1 cellular context compared by ENCODE assay signal in genomic region chr5:177497297-177498012, GRCh38.
TF ChIP-seq lines count a peak whose summit lies in the region.

Gene PDLIM7 (minus strand): TSS chr5:177497604. CDS start chr5:177496512, 1,092 bp downstream.

TF ChIP-seq in HepG2, 621 proteins besides CTCF, POLR2A, EP300 and RAD21 (continued from another document and continues in another):
- TF ChIP-seq HNF1B (CRISPR knock-in tag; IDR thresholded peaks at IDR 0.05): peak; percentile 75
- TF ChIP-seq SALL1 (CRISPR knock-in tag; IDR thresholded peaks at IDR 0.05): peak; percentile 51; the same call in 1 of the 2 replicates
- no peak for TF ChIP-seq ZNF703 (CRISPR knock-in tag; IDR thresholded peaks at IDR 0.05; ENCODE audit: borderline replicate concordance)
- TF ChIP-seq ZFP82 (CRISPR knock-in tag; IDR thresholded peaks at IDR 0.05; ENCODE audit: borderline replicate concordance): 0 out of 2 replicates have a peak, but pooled peaks have one; percentile 68
- peak; percentile 34; the same call in 1 of the 2 replicates for TF ChIP-seq MED1 (CRISPR knock-in tag; IDR thresholded peaks at IDR 0.05)
- TF ChIP-seq ATF1 (CRISPR knock-in tag; IDR thresholded peaks at IDR 0.05): no peak
- peak; percentile 85 for TF ChIP-seq ZFP91 (CRISPR knock-in tag; IDR thresholded peaks at IDR 0.05; ENCODE audit: borderline replicate concordance)
- TF ChIP-seq AGO2 (optimal IDR thresholded peaks at IDR 0.05; ENCODE audit: low read depth, low read length): no peak
- TF ChIP-seq ZNF747 (CRISPR knock-in tag; IDR thresholded peaks at IDR 0.05; ENCODE audit: borderline replicate concordance): no peak; the same call in 1 of the 2 replicates
- TF ChIP-seq ZBTB3 (CRISPR knock-in tag; IDR thresholded peaks at IDR 0.05; ENCODE audit: borderline replicate concordance, low read depth): no peak
- 0 out of 2 replicates have a peak, but pooled peaks have one; percentile 71 for TF ChIP-seq ZNF589 (CRISPR knock-in tag; conservative IDR thresholded peaks at IDR 0.05)
- TF ChIP-seq ZNF619 (CRISPR knock-in tag; IDR thresholded peaks at IDR 0.05): 0 out of 2 replicates have a peak, but pooled peaks have one; percentile 51
- peak; percentile 69; the same call in 1 of the 2 replicates for TF ChIP-seq ZFP90 (CRISPR knock-in tag; IDR thresholded peaks at IDR 0.05; ENCODE audit: borderline replicate concordance)
- peak; percentile 47; the same call in 1 of the 2 replicates for TF ChIP-seq MTF2 (CRISPR knock-in tag; IDR thresholded peaks at IDR 0.05; ENCODE audit: borderline replicate concordance)
- TF ChIP-seq NFIB (CRISPR knock-in tag; IDR thresholded peaks at IDR 0.05; ENCODE audit: borderline replicate concordance): no peak
- TF ChIP-seq ESRRA (CRISPR knock-in tag; IDR thresholded peaks at IDR 0.05; ENCODE audit: low read depth): no peak
- peak; percentile 65; the same call in 1 of the 2 replicates for TF ChIP-seq KLF6 (CRISPR knock-in tag; IDR thresholded peaks at IDR 0.05)
- TF ChIP-seq HIVEP1 (CRISPR knock-in tag; IDR thresholded peaks at IDR 0.05): no peak
- no peak for TF ChIP-seq ZNF10 (CRISPR knock-in tag; IDR thresholded peaks at IDR 0.05; ENCODE audit: borderline replicate concordance, low read depth)
- no peak for TF ChIP-seq CBX2 (IDR thresholded peaks at IDR 0.05; ENCODE audit: low read depth, low read length)
- no peak for TF ChIP-seq CBX2 (CRISPR knock-in tag; IDR thresholded peaks at IDR 0.05; ENCODE audit: low read depth)
- TF ChIP-seq NR3C1 (CRISPR knock-in tag; IDR thresholded peaks at IDR 0.05): no peak
- no peak for TF ChIP-seq ELK4 (CRISPR knock-in tag; IDR thresholded peaks at IDR 0.05; ENCODE audit: borderline replicate concordance)
- TF ChIP-seq FOXP4 (CRISPR knock-in tag; IDR thresholded peaks at IDR 0.05): 0 out of 2 replicates have a peak, but pooled peaks have one; percentile 19
- no peak for TF ChIP-seq ZNF382 (CRISPR knock-in tag; IDR thresholded peaks at IDR 0.05; ENCODE audit: borderline replicate concordance)
- TF ChIP-seq THAP11 (CRISPR knock-in tag; IDR thresholded peaks at IDR 0.05): peak; percentile 24; the same call in 1 of the 2 replicates
- 0 out of 4 replicates have a peak, but pooled peaks of 1 of the 2 experiments have one; percentile 11 for TF ChIP-seq ATF4 (CRISPR knock-in tag; IDR thresholded peaks at IDR 0.05)
- no peak for TF ChIP-seq ZFYVE20 (CRISPR knock-in tag; IDR thresholded peaks at IDR 0.05; ENCODE audit: borderline replicate concordance, low read depth)
- no peak for TF ChIP-seq SKIL (CRISPR knock-in tag; IDR thresholded peaks at IDR 0.05; ENCODE audit: borderline replicate concordance)
- TF ChIP-seq MEIS2 (CRISPR knock-in tag; IDR thresholded peaks at IDR 0.05): peak; percentile 20; the same call in 1 of the 2 replicates
- TF ChIP-seq NFYB (CRISPR knock-in tag; IDR thresholded peaks at IDR 0.05): peak; percentile 68
- no peak for TF ChIP-seq CHD2 (IDR thresholded peaks at IDR 0.05; ENCODE audit: low read depth, low read length)
- no peak for TF ChIP-seq CREBL2 (CRISPR knock-in tag; IDR thresholded peaks at IDR 0.05; ENCODE audit: borderline replicate concordance)
- TF ChIP-seq ZNF350 (CRISPR knock-in tag; IDR thresholded peaks at IDR 0.05; ENCODE audit: borderline replicate concordance, low read depth): no peak; the same call in 1 of the 2 replicates
- no peak; the same call in 1 of the 2 replicates for TF ChIP-seq RFXANK (CRISPR knock-in tag; IDR thresholded peaks at IDR 0.05)
- TF ChIP-seq CAMTA2 (CRISPR knock-in tag; IDR thresholded peaks at IDR 0.05; ENCODE audit: borderline replicate concordance): 0 out of 2 replicates have a peak, but pooled peaks have one; percentile 70
- TF ChIP-seq FOXA1 (IDR thresholded peaks at IDR 0.05): no peak
- no peak for TF ChIP-seq FOXA1 (CRISPR knock-in tag; IDR thresholded peaks at IDR 0.05)
- TF ChIP-seq SMAD1 (CRISPR knock-in tag; IDR thresholded peaks at IDR 0.05; ENCODE audit: borderline replicate concordance, low read depth): 0 out of 2 replicates have a peak, but pooled peaks have one; percentile 10
- TF ChIP-seq CCDC6 (CRISPR knock-in tag; IDR thresholded peaks at IDR 0.05): peak; percentile 81; the same call in 1 of the 2 replicates
- TF ChIP-seq ZMYM3 (CRISPR knock-in tag; IDR thresholded peaks at IDR 0.05): peak; percentile 100
- no peak; the same call in 1 of the 2 replicates for TF ChIP-seq ZSCAN31 (CRISPR knock-in tag; IDR thresholded peaks at IDR 0.05; ENCODE audit: low read depth)
- 0 out of 2 replicates have a peak, but pooled peaks have one; percentile 28 for TF ChIP-seq GMEB1 (CRISPR knock-in tag; IDR thresholded peaks at IDR 0.05; ENCODE audit: borderline replicate concordance)
- TF ChIP-seq ZSCAN9 (CRISPR knock-in tag; IDR thresholded peaks at IDR 0.05; ENCODE audit: borderline replicate concordance): 0 out of 2 replicates have a peak, but pooled peaks have one; percentile 13
- 0 out of 2 replicates have a peak, but pooled peaks have one; percentile 19 for TF ChIP-seq ZNF691 (CRISPR knock-in tag; IDR thresholded peaks at IDR 0.05; ENCODE audit: borderline replicate concordance, low read depth)
- 0 out of 2 replicates have a peak, but pooled peaks have one; percentile 41 for TF ChIP-seq ZNF333 (CRISPR knock-in tag; IDR thresholded peaks at IDR 0.05; ENCODE audit: borderline replicate concordance)
- peak; percentile 69 for TF ChIP-seq SAP130 (CRISPR knock-in tag; IDR thresholded peaks at IDR 0.05; ENCODE audit: low read depth)
- peak; percentile 48; the same call in 1 of the 3 replicates for TF ChIP-seq MXI1 (IDR thresholded peaks at IDR 0.05; ENCODE audit: borderline replicate concordance, low read depth, low read length)
- TF ChIP-seq ZHX1 (CRISPR knock-in tag; IDR thresholded peaks at IDR 0.05; ENCODE audit: low read depth): no peak
- peak; percentile 79; the same call in 1 of the 2 replicates for TF ChIP-seq NKX3-1 (CRISPR knock-in tag; IDR thresholded peaks at IDR 0.05)
- peak; percentile 43; the same call in 1 of the 2 replicates for TF ChIP-seq ZNF776 (CRISPR knock-in tag; IDR thresholded peaks at IDR 0.05)
- 0 out of 2 replicates have a peak, but pooled peaks have one; percentile 23 for TF ChIP-seq ZNF780A (CRISPR knock-in tag; IDR thresholded peaks at IDR 0.05)
- TF ChIP-seq ZNF777 (CRISPR knock-in tag; IDR thresholded peaks at IDR 0.05): no peak
